24 cellular contexts compared by ENCODE assay signal in the genomic region with DNA sequence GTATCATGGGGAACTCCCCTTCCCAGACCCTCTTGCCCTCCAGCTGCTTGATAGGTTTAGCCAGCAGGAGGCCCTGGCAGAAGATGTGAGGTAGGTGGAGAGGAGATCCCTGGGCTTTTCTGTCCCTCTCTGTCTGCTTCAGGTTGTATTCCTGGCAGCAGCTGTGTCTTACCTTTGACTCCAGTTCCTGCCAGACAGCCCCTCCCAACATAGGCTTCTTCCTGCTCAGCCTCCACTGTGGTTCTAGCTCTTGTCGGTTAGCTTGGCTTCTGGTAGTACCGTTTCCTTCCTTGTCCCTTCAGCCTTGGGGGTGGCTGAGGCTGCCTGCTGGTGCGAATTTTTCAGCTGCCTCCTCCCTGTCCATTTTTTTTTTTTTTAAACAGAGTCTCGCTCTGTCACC.
A peak's percentile ranks its signal among the peaks of the same experiment; 100 is the strongest.
DNase-seq lines count a peak whose midpoint lies in the region; ATAC-seq lines count a peak whose summit lies in the region.
"Had no signal": no experiment of that assay in that cellular context is flagged by ENCODE, and none has a peak within 500 bp of the region (broad histone marks: within the 10 kb centered on the region; RNA-seq: fewer than 3 reads in every experiment).

No MANE protein-coding gene starts in this region.

- peak; percentile 40 for DNase-seq in activated naive CD8-positive, alpha-beta T cell treated with anti-CD3 and anti-CD28 coated beads, Interleukin-2, amount 10 ng/mL, durations not matched to agents 7 days and 5 days
- no peak for DNase-seq in activated naive CD8-positive, alpha-beta T cell treated with anti-CD3 and anti-CD28 coated beads for 36 hours
- DNase-seq in NCI-H69 (lab: John Stamatoyannopoulos, UW) (peak; percentile 6), dedifferentiated amniotic fluid mesenchymal stem cell (ENCODE audit: extremely low spot score) (no peak), medulla oblongata (ENCODE audit: extremely low spot score) (no peak), NCI-H2171 treated with DMSO at 0.1 percent for 48 hours (lab: John Stamatoyannopoulos, UW) (no peak)
- DNase-seq in central memory CD8-positive, alpha-beta T cell (ENCODE audit: low spot score in 2 of 2) = no peak
- DNase-seq: activated T-cell treated with anti-CD3 and anti-CD28 coated beads, Interleukin-2, amount 50 U/mL, for 48 hours; body of pancreas; effector CD8-positive, alpha-beta T cell; hippocampal formation; islet precursor cell; Kasumi-1; NCI-H1092; NCI-H187 treated with DMSO at 0.1 percent for 48 hours; NCI-H226; NCI-H82; OCI-M1; stimulated activated CD8-positive, alpha-beta memory T cell treated with anti-CD3 and anti-CD28 coated beads, Interleukin-4, amount 100 ng/mL, for 48 hours; substantia nigra; SW 1271; uterus had no signal

- peaks cover 16% of the 10 kb centered on the region for H3K4me1 Mint-ChIP-seq in activated naive CD8-positive, alpha-beta T cell treated with anti-CD3 and anti-CD28 coated beads, Interleukin-2, amount 10 ng/mL, durations not matched to agents 7 days and 5 days
- peaks cover 14% of the 10 kb centered on the region for H3K4me1 Mint-ChIP-seq in activated naive CD8-positive, alpha-beta T cell treated with anti-CD3 and anti-CD28 coated beads for 36 hours
- H3K4me1 Mint-ChIP-seq in central memory CD8-positive, alpha-beta T cell = peaks cover 19% of the 10 kb centered on the region

- H3K4me3 Mint-ChIP-seq in activated naive CD8-positive, alpha-beta T cell treated with anti-CD3 and anti-CD28 coated beads, Interleukin-2, amount 10 ng/mL, durations not matched to agents 7 days and 5 days = peak overlapping the region; percentile 53
- H3K4me3 Mint-ChIP-seq in activated naive CD8-positive, alpha-beta T cell treated with anti-CD3 and anti-CD28 coated beads for 36 hours = no peak overlapping the region
- no peak overlapping the region for H3K4me3 Mint-ChIP-seq in central memory CD8-positive, alpha-beta T cell

- no peaks in the 10 kb centered on the region for H3K36me3 Mint-ChIP-seq in activated naive CD8-positive, alpha-beta T cell treated with anti-CD3 and anti-CD28 coated beads, Interleukin-2, amount 10 ng/mL, durations not matched to agents 7 days and 5 days
- H3K36me3 Mint-ChIP-seq in activated naive CD8-positive, alpha-beta T cell treated with anti-CD3 and anti-CD28 coated beads for 36 hours = no peaks in the 10 kb centered on the region
- H3K36me3 Mint-ChIP-seq in central memory CD8-positive, alpha-beta T cell (ENCODE audit: insufficient read depth) = no peaks in the 10 kb centered on the region

- peaks cover 15% of the 10 kb centered on the region for H3K27me3 Mint-ChIP-seq in activated naive CD8-positive, alpha-beta T cell treated with anti-CD3 and anti-CD28 coated beads, Interleukin-2, amount 10 ng/mL, durations not matched to agents 7 days and 5 days
- H3K27me3 Mint-ChIP-seq in activated naive CD8-positive, alpha-beta T cell treated with anti-CD3 and anti-CD28 coated beads for 36 hours = no peaks in the 10 kb centered on the region
- peaks cover 47% of the 10 kb centered on the region for H3K27me3 Mint-ChIP-seq in central memory CD8-positive, alpha-beta T cell

- H3K27ac Mint-ChIP-seq in activated naive CD8-positive, alpha-beta T cell treated with anti-CD3 and anti-CD28 coated beads, Interleukin-2, amount 10 ng/mL, durations not matched to agents 7 days and 5 days = peak overlapping the region; percentile 83
- H3K27ac Mint-ChIP-seq in activated naive CD8-positive, alpha-beta T cell treated with anti-CD3 and anti-CD28 coated beads for 36 hours = no peak overlapping the region
- H3K27ac Mint-ChIP-seq in central memory CD8-positive, alpha-beta T cell (ENCODE audit: low read depth) = no peak overlapping the region
- H3K27ac Mint-ChIP-seq: progenitor cell of endocrine pancreas had no signal

- peaks cover 2% of the 10 kb centered on the region for H3K9me3 Mint-ChIP-seq in activated naive CD8-positive, alpha-beta T cell treated with anti-CD3 and anti-CD28 coated beads, Interleukin-2, amount 10 ng/mL, durations not matched to agents 7 days and 5 days
- H3K9me3 Mint-ChIP-seq in activated naive CD8-positive, alpha-beta T cell treated with anti-CD3 and anti-CD28 coated beads for 36 hours = no peaks in the 10 kb centered on the region
- H3K9me3 Mint-ChIP-seq in central memory CD8-positive, alpha-beta T cell = no peaks in the 10 kb centered on the region

- ATAC-seq in activated naive CD8-positive, alpha-beta T cell treated with anti-CD3 and anti-CD28 coated beads, Interleukin-2, amount 10 ng/mL, durations not matched to agents 7 days and 5 days (ENCODE audit: low read depth) = peak; percentile 100
- peak; percentile 68 for ATAC-seq in central memory CD8-positive, alpha-beta T cell (replicated peaks; ENCODE audit: extremely low read depth, poor library complexity, severe bottlenecking)
- ATAC-seq in HG02798 (IDR thresholded peaks at IDR 0.05; ENCODE audit: poor library complexity, unreplicated experiment) = no peak
- ATAC-seq: body of pancreas had no signal

- POLR2A ChIA-PET in activated naive CD8-positive, alpha-beta T cell treated with anti-CD3 and anti-CD28 coated beads, Interleukin-2, amount 10 ng/mL, durations not matched to agents 7 days and 5 days (lab: Charles Lee) = interaction anchor here (1.0 to 1.5 kb wide), 3 partner anchors 9 to 60 kb away, joined by 3 to 7 read pairs (median 4); a partner anchor contains a TSS

Comparison
In these comparisons a context has a peak if more than half of its experiments do, and no peak if none do; other contexts are left out.
1. DNase-seq: peak in activated naive CD8-positive, alpha-beta T cell treated with anti-CD3 and anti-CD28 coated beads, Interleukin-2, amount 10 ng/mL, durations not matched to agents 7 days and 5 days (single experiment) and NCI-H69 (single experiment); none in activated naive CD8-positive, alpha-beta T cell treated with anti-CD3 and anti-CD28 coated beads for 36 hours (single experiment), central memory CD8-positive, alpha-beta T cell (0 of 2), dedifferentiated amniotic fluid mesenchymal stem cell (single experiment), medulla oblongata (single experiment) and NCI-H2171 treated with DMSO at 0.1 percent for 48 hours (single experiment).